In the genomic region with DNA sequence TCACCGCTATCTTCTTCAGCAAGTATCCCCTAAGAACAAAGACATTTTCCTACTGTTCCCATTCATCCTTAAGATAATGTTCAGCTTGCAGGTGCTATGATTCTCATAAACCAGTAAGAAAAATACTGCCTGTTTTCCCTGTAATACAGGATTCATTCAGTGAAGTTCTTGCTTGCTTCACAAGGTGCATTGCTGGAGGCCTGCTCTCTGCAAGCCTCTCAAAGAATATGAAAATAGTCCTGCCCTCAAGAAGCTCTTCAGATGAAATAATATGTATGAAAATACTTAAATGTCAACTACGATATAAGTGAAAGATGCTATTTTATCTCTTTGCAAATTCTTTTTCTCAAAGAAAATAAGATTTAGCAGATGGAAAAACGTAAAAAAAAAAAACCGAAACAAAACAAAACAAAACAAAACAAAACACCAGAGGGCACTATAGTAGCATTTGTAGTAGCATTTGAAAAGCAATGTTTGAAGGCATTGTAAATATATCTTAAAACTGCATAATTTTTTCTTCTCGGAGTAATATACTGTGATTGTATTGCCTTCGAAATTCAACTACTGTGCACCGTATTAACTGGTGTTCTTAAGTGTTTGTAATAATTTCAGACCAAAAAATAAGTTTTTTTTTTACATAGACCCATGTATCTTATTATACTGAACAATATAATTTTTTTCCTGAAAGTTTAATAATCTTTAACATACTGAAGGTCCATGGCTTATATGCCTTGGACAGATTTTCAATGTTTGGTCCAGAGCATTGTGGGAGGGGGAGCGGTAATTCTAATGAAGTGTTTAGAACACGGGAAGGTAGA, we compare ENCODE assay signal across 9 cellular contexts. TPM values are rescaled to one million over a fixed set of nuclear protein-coding genes. Genes with fewer than 3 reads are reported as not detected.
DNase-seq lines count a peak whose midpoint lies in the region; ATAC-seq and TF ChIP-seq lines count a peak whose summit lies in the region.
"Had no signal": no experiment of that assay in that cellular context is flagged by ENCODE, and none has a peak within 500 bp of the region (broad histone marks: within the 10 kb centered on the region; RNA-seq: fewer than 3 reads in every experiment).

No MANE protein-coding gene starts in this region.

- no peaks in the 10 kb centered on the region for H3K4me1 Mint-ChIP-seq in activated CD4-positive, alpha-beta T cell treated with anti-CD3 and anti-CD28 coated beads, Interleukin-2, amount 10 ng/mL, durations not matched to agents 24 days and 14 days

- no peak overlapping the region for H3K4me3 Mint-ChIP-seq in activated CD4-positive, alpha-beta T cell treated with anti-CD3 and anti-CD28 coated beads, Interleukin-2, amount 10 ng/mL, durations not matched to agents 24 days and 14 days
- H3K4me3 Mint-ChIP-seq: WTC11 had no signal

- DNase-seq in GM13976 (ENCODE audit: low spot score), result peak; percentile 32
- peak; percentile 42 for DNase-seq in RKO (ENCODE audit: low spot score)
- DNase-seq in fibroblast of the conjunctiva (ENCODE audit: low read depth), result peak; percentile 17
- DNase-seq in activated CD4-positive, alpha-beta T cell treated with anti-CD3 and anti-CD28 coated beads, Interleukin-2, amount 10 ng/mL, durations not matched to agents 24 days and 14 days, result no peak
- no peak for DNase-seq in activated naive CD4-positive, alpha-beta T cell treated with anti-CD3 and anti-CD28 coated beads, Interleukin-2, amount 50 U/mL, for 16 hours

- H3K9me3 Mint-ChIP-seq in activated CD4-positive, alpha-beta T cell treated with anti-CD3 and anti-CD28 coated beads, Interleukin-2, amount 10 ng/mL, durations not matched to agents 24 days and 14 days, result no peaks in the 10 kb centered on the region

- H3K27me3 Mint-ChIP-seq in activated CD4-positive, alpha-beta T cell treated with anti-CD3 and anti-CD28 coated beads, Interleukin-2, amount 10 ng/mL, durations not matched to agents 24 days and 14 days, result peaks cover 14% of the 10 kb centered on the region

- TF ChIP-seq CTCF in 22Rv1 (IDR thresholded peaks at IDR 0.05) (peak; percentile 63), GM13976 (IDR thresholded peaks at IDR 0.05; ENCODE audit: borderline replicate concordance, control extremely low read depth, extremely low read depth, insufficient read depth, missing control alignments) (peak; percentile 25)

- no peak overlapping the region for H3K27ac ChIP-seq in 22Rv1

- intact Hi-C loops in activated CD4-positive, alpha-beta T cell treated with anti-CD3 and anti-CD28 coated beads, Interleukin-2, amount 10 ng/mL, durations not matched to agents 24 days and 14 days (cut with micrococcal nuclease), result loop anchor here (1.0 kb wide), 2 partner anchors 287 to 345 kb away; no protein-coding TSS in a partner anchor

- H3K36me3 Mint-ChIP-seq in activated CD4-positive, alpha-beta T cell treated with anti-CD3 and anti-CD28 coated beads, Interleukin-2, amount 10 ng/mL, durations not matched to agents 24 days and 14 days (ENCODE audit: low read depth), result no peaks in the 10 kb centered on the region

- H3K27ac Mint-ChIP-seq in activated CD4-positive, alpha-beta T cell treated with anti-CD3 and anti-CD28 coated beads, Interleukin-2, amount 10 ng/mL, durations not matched to agents 24 days and 14 days, result no peak overlapping the region
- H3K27ac Mint-ChIP-seq: WTC11 had no signal

- ATAC-seq in GM18870 (IDR thresholded peaks at IDR 0.05; ENCODE audit: unreplicated experiment) (no peak), HG03025 (IDR thresholded peaks at IDR 0.05; ENCODE audit: low FRiP score, unreplicated experiment) (no peak)
- ATAC-seq: WTC11 had no signal

- in situ Hi-C loops in GM13976 (cut with MboI; ENCODE audit: low sequenced_read_pairs, unreplicated experiment), result loop anchor here (25.0 kb wide), 2 partner anchors 294 to 694 kb away; a partner anchor contains a TSS

RNA-seq across cellular contexts. Expression of a gene that starts 26.0 kb away (rescaled TPM):
- total RNA-seq in activated CD4-positive, alpha-beta T cell treated with anti-CD3 and anti-CD28 coated beads, Interleukin-2, amount 10 ng/mL, durations not matched to agents 24 days and 14 days, result not detected in 2 replicates

RNA-seq across cellular contexts. Expression of a gene that starts 29.5 kb away (rescaled TPM):
- total RNA-seq in activated CD4-positive, alpha-beta T cell treated with anti-CD3 and anti-CD28 coated beads, Interleukin-2, amount 10 ng/mL, durations not matched to agents 24 days and 14 days, result 82.6 and 85.3 TPM in 2 replicates

Comparison
In these comparisons a context has a peak if more than half of its experiments do, and no peak if none do; other contexts are left out.
1. DNase-seq: peak in GM13976 (single experiment), RKO (single experiment) and fibroblast of the conjunctiva (single experiment); none in activated CD4-positive, alpha-beta T cell treated with anti-CD3 and anti-CD28 coated beads, Interleukin-2, amount 10 ng/mL, durations not matched to agents 24 days and 14 days (single experiment) and activated naive CD4-positive, alpha-beta T cell treated with anti-CD3 and anti-CD28 coated beads, Interleukin-2, amount 50 U/mL, for 16 hours (single experiment).